Comparison of ENCODE assay signal across 8 cellular contexts in the genomic region with DNA sequence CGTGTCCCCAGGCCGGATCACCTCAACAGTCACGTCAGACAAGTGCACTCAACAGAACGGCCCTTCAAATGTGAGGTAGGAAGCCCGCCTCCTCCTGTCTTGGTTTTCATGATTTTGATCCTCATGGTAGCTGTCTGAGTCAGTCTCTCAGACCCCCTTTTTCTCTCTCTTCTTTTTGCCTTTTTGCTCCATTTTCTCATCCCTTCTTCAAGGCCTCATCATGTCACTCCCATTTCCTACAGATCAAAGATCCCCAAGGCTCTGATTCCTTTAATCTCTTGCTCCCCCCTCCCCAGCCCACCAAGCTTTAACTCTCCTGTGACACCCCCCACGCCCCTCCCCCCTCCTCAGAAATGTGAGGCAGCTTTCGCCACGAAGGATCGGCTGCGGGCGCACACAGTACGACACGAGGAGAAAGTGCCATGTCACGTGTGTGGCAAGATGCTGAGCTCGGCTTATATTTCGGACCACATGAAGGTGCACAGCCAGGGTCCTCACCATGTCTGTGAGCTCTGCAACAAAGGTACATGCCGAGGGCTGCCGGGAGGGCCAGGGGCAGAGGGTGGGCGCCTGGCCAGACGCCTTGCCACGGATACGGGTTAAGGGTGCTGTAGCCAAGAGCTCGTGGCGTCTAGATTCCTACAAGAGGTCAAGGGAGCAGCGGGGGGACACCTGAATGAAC. TPM values are rescaled to one million over a fixed set of nuclear protein-coding genes. Genes with fewer than 3 reads are reported as not detected.
DNase-seq lines count a peak whose midpoint lies in the region; ATAC-seq lines count a peak whose summit lies in the region.

No MANE protein-coding gene starts in this region.

- H3K27ac Mint-ChIP-seq in activated T-cell treated with anti-CD3 and anti-CD28 coated beads, Interleukin-2, amount 50 U/mL, for 24 hours: peak overlapping the region; percentile 99
- peak overlapping the region; percentile 98 for H3K27ac Mint-ChIP-seq in activated T-helper 17 cell treated with anti-CD3 and anti-CD28 coated beads, Interleukin-2, amount 50 U/mL, for 72 hours

- H3K4me1 Mint-ChIP-seq in activated T-cell treated with anti-CD3 and anti-CD28 coated beads, Interleukin-2, amount 50 U/mL, for 24 hours (ENCODE audit: low read depth): peaks cover 59% of the 10 kb centered on the region
- peaks cover 30% of the 10 kb centered on the region for H3K4me1 Mint-ChIP-seq in activated T-helper 17 cell treated with anti-CD3 and anti-CD28 coated beads, Interleukin-2, amount 50 U/mL, for 72 hours

- H3K36me3 ChIP-seq in iPS-15b (ENCODE audit: control insufficient read depth, insufficient read depth, low read length): peaks cover 16% of the 10 kb centered on the region
- no peaks in the 10 kb centered on the region for H3K36me3 ChIP-seq in stomach smooth muscle (ENCODE audit: control insufficient read depth in 2 of 2, insufficient read depth in 2 of 2, low read length in 2 of 2)

- peak; percentile 63 for DNase-seq in activated T-cell treated with anti-CD3 and anti-CD28 coated beads, Interleukin-2, amount 50 U/mL, for 24 hours
- DNase-seq in activated T-cell treated with anti-CD3 and anti-CD28 coated beads, Interleukin-2, amount 50 U/mL, for 1 hour: no peak
- DNase-seq in UCSD-AML1 (lab: John Stamatoyannopoulos, UW; ENCODE audit: unreplicated experiment) (no peak), activated gamma-delta T cell treated with Interleukin-2 at 50 U/mL for 16 hours (no peak), D341Med (ENCODE audit: low spot score) (no peak)

- H3K27me3 ChIP-seq in iPS-15b (ENCODE audit: control insufficient read depth, insufficient read depth, low read length) (no peaks in the 10 kb centered on the region), stomach smooth muscle (ENCODE audit: control insufficient read depth in 1 of 2, insufficient read depth in 2 of 2, low read length in 2 of 2) (no peaks in the 10 kb centered on the region)

- H3K4me1 ChIP-seq in iPS-15b (ENCODE audit: control insufficient read depth, insufficient read depth, low read length): peaks cover 16% of the 10 kb centered on the region
- H3K4me1 ChIP-seq in stomach smooth muscle (ENCODE audit: control insufficient read depth, insufficient read depth, low read length): peaks cover 75% of the 10 kb centered on the region

- peaks cover 56% of the 10 kb centered on the region for H3K36me3 Mint-ChIP-seq in activated T-cell treated with anti-CD3 and anti-CD28 coated beads, Interleukin-2, amount 50 U/mL, for 24 hours (ENCODE audit: low read depth)
- peaks cover 65% of the 10 kb centered on the region for H3K36me3 Mint-ChIP-seq in activated T-helper 17 cell treated with anti-CD3 and anti-CD28 coated beads, Interleukin-2, amount 50 U/mL, for 72 hours (ENCODE audit: low read depth)

- no peaks in the 10 kb centered on the region for H3K9me3 Mint-ChIP-seq in activated T-cell treated with anti-CD3 and anti-CD28 coated beads, Interleukin-2, amount 50 U/mL, for 24 hours
- H3K9me3 Mint-ChIP-seq in activated T-helper 17 cell treated with anti-CD3 and anti-CD28 coated beads, Interleukin-2, amount 50 U/mL, for 72 hours: no peaks in the 10 kb centered on the region

- no peak for ATAC-seq in activated T-helper 17 cell treated with anti-CD3 and anti-CD28 coated beads, Interleukin-2, amount 50 U/mL, for 72 hours (replicated peaks)

- H3K9ac ChIP-seq in iPS-15b (ENCODE audit: low read depth, low read length) (peak overlapping the region; percentile 73), stomach smooth muscle (ENCODE audit: low read length in 2 of 2) (peak overlapping the region; percentile 29 to 67)

- H3K4me3 ChIP-seq in iPS-15b (ENCODE audit: low read depth, low read length) (peak overlapping the region; percentile 90), stomach smooth muscle (ENCODE audit: low read length in 2 of 2) (peak overlapping the region; percentile 54 to 74)

- H3K27me3 Mint-ChIP-seq in activated T-cell treated with anti-CD3 and anti-CD28 coated beads, Interleukin-2, amount 50 U/mL, for 24 hours: peaks cover 2% of the 10 kb centered on the region
- H3K27me3 Mint-ChIP-seq in activated T-helper 17 cell treated with anti-CD3 and anti-CD28 coated beads, Interleukin-2, amount 50 U/mL, for 72 hours: no peaks in the 10 kb centered on the region

- peak overlapping the region; percentile 92 for H3K27ac ChIP-seq in stomach smooth muscle (ENCODE audit: low read length)

- peak overlapping the region; percentile 98 for H3K4me3 Mint-ChIP-seq in activated T-cell treated with anti-CD3 and anti-CD28 coated beads, Interleukin-2, amount 50 U/mL, for 24 hours
- peak overlapping the region; percentile 97 for H3K4me3 Mint-ChIP-seq in activated T-helper 17 cell treated with anti-CD3 and anti-CD28 coated beads, Interleukin-2, amount 50 U/mL, for 72 hours

- H3K9me3 ChIP-seq in iPS-15b (ENCODE audit: control insufficient read depth, insufficient read depth, low read length): no peaks in the 10 kb centered on the region
- H3K9me3 ChIP-seq in stomach smooth muscle (ENCODE audit: control insufficient read depth in 2 of 2, low read length in 2 of 2): no peaks in the 10 kb centered on the region

RNA-seq across cellular contexts. Expression of a gene that starts 2.0 kb away (rescaled TPM):
- total RNA-seq in activated T-helper 17 cell treated with anti-CD3 and anti-CD28 coated beads, Interleukin-2, amount 50 U/mL, for 72 hours: 100 to 1,000 TPM; 239 to 288 TPM

RNA-seq across cellular contexts. Expression of a gene that starts 3.6 kb away (rescaled TPM):
- 1 to 10 TPM; 1.2 to 9.1 TPM for total RNA-seq in activated T-helper 17 cell treated with anti-CD3 and anti-CD28 coated beads, Interleukin-2, amount 50 U/mL, for 72 hours

RNA-seq across cellular contexts. Expression of a gene that starts 7.6 kb away (rescaled TPM):
- 10 to 100 TPM; 26.8 to 26.9 TPM for total RNA-seq in activated T-helper 17 cell treated with anti-CD3 and anti-CD28 coated beads, Interleukin-2, amount 50 U/mL, for 72 hours

RNA-seq across cellular contexts. Expression of a gene that starts 11.9 kb away (rescaled TPM):
- 100 to 1,000 TPM; 101 to 133 TPM for total RNA-seq in activated T-helper 17 cell treated with anti-CD3 and anti-CD28 coated beads, Interleukin-2, amount 50 U/mL, for 72 hours

RNA-seq across cellular contexts. Expression of a gene that starts 17.8 kb away (rescaled TPM):
- 100 to 1,000 TPM; 122 to 139 TPM for total RNA-seq in activated T-helper 17 cell treated with anti-CD3 and anti-CD28 coated beads, Interleukin-2, amount 50 U/mL, for 72 hours
